Comparison of ENCODE assay signal across 7 cellular contexts in genomic region chr15:22838292-22839042, GRCh38. TPM values are rescaled to one million over a fixed set of nuclear protein-coding genes. Genes with fewer than 3 reads are reported as not detected.
A peak's percentile ranks its signal among the peaks of the same experiment; 100 is the strongest.
DNase-seq lines count a peak whose midpoint lies in the region; ATAC-seq, FAIRE-seq and TF ChIP-seq lines count a peak whose summit lies in the region.

NIPA2 (plus strand) TSS chr15:22838666; CDS start chr15:22851732, 13,066 bp downstream.

- in situ Hi-C loops in astrocyte of the cerebellum (cut with HindIII; ENCODE audit: low sequenced_read_pairs) = no loop called here

- DNase-seq in GM18507 (ENCODE audit: extremely low spot score, insufficient read length, low read depth) (peak; percentile 61), NCI-H2029 treated with DMSO at 0.1 percent for 48 hours (lab: John Stamatoyannopoulos, UW) (peak; percentile 65), T-helper 9 cell (peak; percentile 98), astrocyte of the cerebellum (ENCODE audit: low read depth) (peak; percentile 97), hepatic stellate cell (ENCODE audit: low spot score) (peak; percentile 96), renal cortical epithelial cell (ENCODE audit: low read depth) (peak; percentile 89)

- peak within 1 kb of the TSS; percentile 94 for H3K4me3 ChIP-seq in astrocyte of the cerebellum (ENCODE audit: low read depth, low read length)

- TF ChIP-seq CTCF in astrocyte of the cerebellum (IDR thresholded peaks at IDR 0.05; ENCODE audit: low read depth, low read length, missing control alignments) = no peak

- ATAC-seq in HG02981 (IDR thresholded peaks at IDR 0.05; ENCODE audit: unreplicated experiment) = peak; percentile 81

- FAIRE-seq in GM18507 (lab: Jason Lieb, UNC) = peak; percentile 78

RNA-seq across cellular contexts. Expression of gene NIPA2, which starts in this region (rescaled TPM):
- total RNA-seq in renal cortical epithelial cell = 78.0 and 85.1 TPM in 2 replicates

Comparison
In these comparisons a context has a peak if more than half of its experiments do, and no peak if none do; other contexts are left out.
1. Peak in every context shown above with its lines: DNase-seq, ATAC-seq and H3K4me3 ChIP-seq.